In the genomic region with DNA sequence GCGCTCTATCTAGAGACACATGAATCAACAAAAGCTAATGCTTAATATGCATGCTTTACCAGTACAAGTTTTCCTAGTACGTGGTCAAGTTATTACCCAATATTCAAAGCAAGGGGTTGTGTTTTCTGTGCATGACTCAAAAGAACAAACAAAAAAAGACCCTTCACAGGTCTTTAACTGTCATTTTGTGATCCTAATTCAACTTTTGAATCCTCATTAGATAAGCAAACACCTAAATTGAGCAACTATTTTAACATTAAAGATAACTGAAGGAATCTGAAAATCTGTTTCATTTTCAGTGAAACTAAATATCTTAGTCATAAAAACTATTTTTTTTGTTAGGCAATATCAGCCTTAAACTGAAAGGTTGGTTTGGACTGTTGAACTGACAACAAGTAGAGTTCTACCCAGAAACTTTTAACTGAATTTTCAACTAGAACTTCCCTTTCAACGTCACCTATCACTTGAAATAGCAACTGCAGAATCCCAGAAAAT, we compare ENCODE assay signal across 8 cellular contexts. TPM values are rescaled to one million over a fixed set of nuclear protein-coding genes. Genes with fewer than 3 reads are reported as not detected.
DNase-seq lines count a peak whose midpoint lies in the region; ATAC-seq and TF ChIP-seq lines count a peak whose summit lies in the region.

No MANE protein-coding gene starts in this region.

- H3K4me3 ChIP-seq in Peyer's patch (peak overlapping the region in 1 of 4 donors; percentile 24), left lung (peak overlapping the region in 1 of 2 donors; percentile 26)

- no peak for TF ChIP-seq POLR2A in Peyer's patch (IDR thresholded peaks at IDR 0.05)

- TF ChIP-seq CTCF in Peyer's patch (IDR thresholded peaks at IDR 0.05) (no peak), left lung (IDR thresholded peaks at IDR 0.05) (no peak)

- H3K9me3 ChIP-seq in Peyer's patch (no peaks in the 10 kb centered on the region), left lung (no peaks in the 10 kb centered on the region)

- H3K27ac ChIP-seq in Peyer's patch: peak overlapping the region; percentile 20 to 51 (median 31)
- H3K27ac ChIP-seq in left lung: peak overlapping the region; percentile 63 to 68

- H3K27me3 ChIP-seq in Peyer's patch (no peaks in the 10 kb centered on the region), left lung (no peaks in the 10 kb centered on the region)

- ATAC-seq in GM19025 (IDR thresholded peaks at IDR 0.05; ENCODE audit: low read depth, unreplicated experiment): peak; percentile 73
- peak; percentile 69 for ATAC-seq in HG02884 (IDR thresholded peaks at IDR 0.05; ENCODE audit: unreplicated experiment)
- ATAC-seq in left lung: peak; percentile 87

- no peak for DNase-seq in Peyer's patch
- DNase-seq in left lung: no peak
- no peak for DNase-seq in activated gamma-delta T cell treated with Interleukin-2 at 50 U/mL for 16 hours
- DNase-seq in activated CD4-positive, alpha-beta T cell treated with anti-CD3 and anti-CD28 coated beads for 1 hour: no peak
- no peak for DNase-seq in posterior cingulate gyrus
- DNase-seq in glomerular visceral epithelial cell (ENCODE audit: extremely low spot score): no peak

- H3K4me1 ChIP-seq in Peyer's patch: peaks cover 0 to 5% (median 0%) of the 10 kb centered on the region in 4 donors
- H3K4me1 ChIP-seq in left lung: peaks cover 0 to 22% of the 10 kb centered on the region in 2 donors

- intact Hi-C loops in left lung (cut with DNase I) (no loop called here), posterior cingulate gyrus (cut with DNase I) (no loop called here)

- H3K36me3 ChIP-seq in Peyer's patch (no peaks in the 10 kb centered on the region), left lung (peaks cover 0 to 3% of the 10 kb centered on the region in 2 donors)

RNA-seq across cellular contexts. Expression of a gene that starts 12.5 kb away (rescaled TPM):
- total RNA-seq in Peyer's patch: 10 to 100 TPM in 1 of 4 donors, 1 to 10 TPM in 3; 1.1 to 27.2 (median 3.0) TPM
- 10 to 100 TPM; 10.2 to 38.5 TPM for total RNA-seq in left lung
